In the genomic region with DNA sequence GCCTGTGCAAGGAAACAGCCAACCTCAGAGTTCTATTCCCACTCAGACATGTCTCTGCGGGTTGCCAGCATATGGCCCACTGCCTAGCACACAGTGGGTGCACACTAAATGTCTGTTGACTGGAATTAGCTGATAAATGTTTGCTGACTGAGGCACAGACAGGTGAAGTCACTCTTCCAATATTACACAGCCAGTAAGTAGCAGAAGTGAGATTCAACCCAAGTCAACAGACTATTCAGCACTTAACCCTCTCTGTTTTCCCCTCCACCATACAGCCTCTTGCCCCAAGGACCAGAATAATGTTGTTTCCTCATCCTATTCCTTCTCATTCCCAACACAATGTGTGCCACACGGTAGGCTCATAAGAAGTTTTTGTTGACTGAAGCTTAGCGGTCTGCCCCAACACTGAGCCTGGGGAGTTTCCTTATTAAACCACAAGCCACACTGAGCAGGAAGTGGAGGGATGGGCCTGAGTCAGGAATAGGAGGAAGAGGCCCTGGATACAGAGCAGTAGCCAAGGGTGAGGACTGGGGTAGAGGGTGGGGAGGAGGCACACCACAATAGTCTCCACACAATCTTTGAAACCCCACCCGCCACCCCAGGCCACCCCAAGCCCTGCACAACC, we compare ENCODE assay signal across 11 cellular contexts. TPM values are rescaled to one million over a fixed set of nuclear protein-coding genes. Genes with fewer than 3 reads are reported as not detected.
DNase-seq lines count a peak whose midpoint lies in the region; ATAC-seq, FAIRE-seq and TF ChIP-seq lines count a peak whose summit lies in the region.
"Had no signal": no experiment of that assay in that cellular context is flagged by ENCODE, and none has a peak within 500 bp of the region (broad histone marks: within the 10 kb centered on the region; RNA-seq: fewer than 3 reads in every experiment).

No MANE protein-coding gene starts in this region.

- H4K20me1 ChIP-seq in osteoblast (ENCODE audit: insufficient read depth, low read length), result no peaks in the 10 kb centered on the region

- peaks cover 48% of the 10 kb centered on the region for H3K4me1 Mint-ChIP-seq in T-helper 17 cell

- H3K79me2 ChIP-seq in osteoblast (ENCODE audit: insufficient read depth, low read length), result no peaks in the 10 kb centered on the region

- peak overlapping the region; percentile 86 for H3K27ac Mint-ChIP-seq in T-helper 17 cell

- TF ChIP-seq CTCF in heart right ventricle (IDR thresholded peaks at IDR 0.05), result no peak
- no peak for TF ChIP-seq CTCF in osteoblast (IDR thresholded peaks at IDR 0.05; ENCODE audit: extremely low read depth, low read depth, low read length)

- no peaks in the 10 kb centered on the region for H3K27me3 Mint-ChIP-seq in T-helper 17 cell

- no peak overlapping the region for H3K4me3 ChIP-seq in heart right ventricle
- H3K4me3 ChIP-seq in osteoblast (ENCODE audit: insufficient read depth, low read length), result no peak overlapping the region

- H3K27ac ChIP-seq in heart right ventricle (peak overlapping the region in 1 of 10 donors; percentile 80), osteoblast (ENCODE audit: low read depth, low read length) (no peak overlapping the region)

- DNase-seq in AG20443 (ENCODE audit: low spot score), result peak; percentile 5
- DNase-seq in GF-D8 (lab: John Stamatoyannopoulos, UW), result peak; percentile 94
- no peak for DNase-seq in T-helper 17 cell
- DNase-seq in heart right ventricle, result no peak
- no peak for DNase-seq in osteoblast (ENCODE audit: insufficient read length, low spot score, missing footprints)
- DNase-seq in frontal cortex (ENCODE audit: low spot score in 2 of 2), result no peak
- no peak for DNase-seq in NCI-H2107 (lab: John Stamatoyannopoulos, UW)
- DNase-seq: HCEC 1CT, NCI-H1436 treated with DMSO at 0.1 percent for 48 hours had no signal

- peaks cover 0 to 14% (median 0%) of the 10 kb centered on the region in 7 donors for H3K27me3 ChIP-seq in heart right ventricle
- no peaks in the 10 kb centered on the region for H3K27me3 ChIP-seq in osteoblast (ENCODE audit: insufficient read depth, low read length)

- ATAC-seq in T-helper 17 cell (peak; percentile 93), heart right ventricle (peak; percentile 40 to 82 (median 72)), HG02588 (IDR thresholded peaks at IDR 0.05; ENCODE audit: unreplicated experiment) (no peak)

- no peaks in the 10 kb centered on the region for H3K36me3 Mint-ChIP-seq in T-helper 17 cell (ENCODE audit: low read depth)

- peaks cover 0 to 64% (median 0%) of the 10 kb centered on the region in 9 donors for H3K4me1 ChIP-seq in heart right ventricle
- H3K4me1 ChIP-seq in osteoblast (ENCODE audit: insufficient read depth, low read length), result no peaks in the 10 kb centered on the region

- H3K9me3 ChIP-seq in T-helper 17 cell (ENCODE audit: control insufficient read depth, low read length, poor library complexity, severe bottlenecking) (no peaks in the 10 kb centered on the region), heart right ventricle (no peaks in the 10 kb centered on the region), osteoblast (ENCODE audit: low read depth, low read length) (no peaks in the 10 kb centered on the region)

- peak overlapping the region; percentile 52 for H3K4me3 Mint-ChIP-seq in T-helper 17 cell

- FAIRE-seq in frontal cortex (lab: Jason Lieb, UNC), result no peak
- FAIRE-seq: endometrium had no signal

- H3K4me2 ChIP-seq in osteoblast (ENCODE audit: insufficient read depth, low read length), result no peak overlapping the region

- no peak overlapping the region for H2AFZ ChIP-seq in osteoblast (ENCODE audit: low read length)

- H3K36me3 ChIP-seq in heart right ventricle, result no peaks in the 10 kb centered on the region
- no peaks in the 10 kb centered on the region for H3K36me3 ChIP-seq in osteoblast (ENCODE audit: insufficient read depth, low read length)

- intact Hi-C loops in heart right ventricle (cut with DNase I), result no loop called here

- 75 to 84% methylated on average over 4 of the region's 4 CpGs for WGBS in heart right ventricle, 2 donors

RNA-seq across cellular contexts. Expression of gene IL10RA, which starts 15.7 kb away (rescaled TPM):
- total RNA-seq in T-helper 17 cell (100 to 1,000 TPM; 262 to 274 TPM), heart right ventricle (10 to 100 TPM in 2 of 10 donors, 1 to 10 TPM in 8; 2.5 to 29.9 (median 3.8) TPM), osteoblast (1.1 TPM in 1 of 2 replicates, not detected in the other), frontal cortex (2.0 TPM)
- polyA plus RNA-seq in heart right ventricle, result 1 to 10 TPM; 2.0 to 4.0 TPM

RNA-seq across cellular contexts. Expression of gene TMPRSS13, which starts 41.3 kb away (rescaled TPM):
- total RNA-seq in T-helper 17 cell, result 1 to 10 TPM; 2.0 to 2.4 TPM
- total RNA-seq in heart right ventricle, result under 1 TPM in 3 of 10 donors, not detected in 7; 0.07 to 0.32 (median 0.18) TPM
- polyA plus RNA-seq in heart right ventricle, result under 1 TPM; 0.03 to 0.22 TPM
- total RNA-seq in osteoblast, result not detected in 2 replicates
- 0.41 TPM for total RNA-seq in frontal cortex

Comparison
In these comparisons a context has a peak if more than half of its experiments do, and no peak if none do; other contexts are left out.
1. DNase-seq: peak in AG20443 (single experiment) and GF-D8 (single experiment); none in T-helper 17 cell (0 of 3), heart right ventricle (0 of 2), osteoblast (single experiment), frontal cortex (0 of 2) and NCI-H2107 (single experiment).
2. RNA of gene IL10RA, which starts 15.7 kb away (total RNA-seq): 262 to 274 TPM in T-helper 17 cell; 2.5 to 29.9 TPM in heart right ventricle, 2.0 TPM in frontal cortex (single experiment) and 1.1 TPM in osteoblast; every median in the first group is over 4 times any median in the second.